ENCODE assay signal across 8 cellular contexts in the genomic region with DNA sequence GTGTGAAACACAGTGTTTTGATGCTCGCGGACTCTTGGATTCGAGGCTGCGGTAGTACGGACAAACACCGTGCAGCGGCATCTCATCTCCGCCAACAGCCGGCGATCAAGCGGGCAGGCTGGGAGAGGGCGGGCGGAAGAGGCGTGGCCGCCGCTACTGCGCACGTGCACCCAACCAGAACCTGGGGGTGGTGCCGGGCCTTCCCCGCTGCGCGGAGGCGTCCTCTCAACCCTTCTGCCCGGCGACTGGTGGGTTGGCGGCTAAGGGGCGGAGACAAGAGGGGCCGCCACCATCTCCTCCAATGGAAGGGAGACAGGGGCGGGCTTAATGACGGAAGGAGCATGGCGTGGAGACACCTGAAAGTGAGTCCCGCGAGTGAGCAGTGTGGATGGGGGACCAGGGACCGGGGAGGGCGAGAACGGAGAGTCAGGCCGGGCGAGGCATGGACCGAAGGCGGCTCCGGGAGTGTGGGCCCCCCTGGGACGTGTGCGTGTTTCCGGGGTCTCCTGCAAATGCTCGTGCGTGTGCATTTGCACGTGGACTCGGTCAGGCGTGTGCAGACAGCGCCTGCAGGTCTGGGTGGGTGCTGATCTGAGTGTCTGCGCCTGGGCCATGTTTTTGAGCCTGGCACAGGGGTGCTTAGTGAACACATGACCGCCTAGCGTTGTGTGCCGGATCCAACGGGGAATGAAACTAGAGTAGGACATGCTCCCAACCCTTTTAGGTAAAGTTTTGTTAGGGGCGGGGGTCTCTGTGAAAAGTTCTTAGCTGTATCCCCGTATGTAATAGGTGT. TPM values are rescaled to one million over a fixed set of nuclear protein-coding genes. Genes with fewer than 3 reads are reported as not detected.
DNase-seq lines count a peak whose midpoint lies in the region; ATAC-seq and TF ChIP-seq lines count a peak whose summit lies in the region.

DHODH (plus strand) TSS at position 321 of the 793 bp plus-strand sequence; CDS start at position 342, 21 bp downstream.

- peak within 1 kb of the TSS in 9 of 12 donors; percentile 30 to 79 (median 62) for H3K27ac ChIP-seq in heart left ventricle
- peak within 1 kb of the TSS; percentile 78 for H3K27ac ChIP-seq in upper lobe of right lung

- no peaks in the 10 kb centered on the region for H3K9me3 ChIP-seq in adipocyte (ENCODE audit: control insufficient read depth, low read length)
- no peaks in the 10 kb centered on the region for H3K9me3 ChIP-seq in heart left ventricle
- H3K9me3 ChIP-seq in upper lobe of right lung, result no peaks in the 10 kb centered on the region

- TF ChIP-seq POLR2A in heart left ventricle (IDR thresholded peaks at IDR 0.05), result peak in 1 of 2 donors; percentile 64

- peak within 1 kb of the TSS; percentile 91 for H3K9ac ChIP-seq in adipocyte (ENCODE audit: low read length)

- peak within 1 kb of the TSS; percentile 75 to 85 for H3K27ac Mint-ChIP-seq in T-cell

- H3K27me3 Mint-ChIP-seq in T-cell, result no peaks in the 10 kb centered on the region

- intact Hi-C loops in heart left ventricle (cut with DNase I) (loop anchor here in 3 of 10 donors (1.0 to 5.0 kb wide), 3 partner anchors 84 to 113 kb away; partner anchors contain the start of genes DHX38 (in 3 of the 3), TXNL4B (in 3 of the 3) and IST1 (in 1 of the 3)), posterior cingulate gyrus (cut with DNase I) (loop anchor here (2.0 kb wide), 1 partner anchor 84 kb away; the partner anchor contains the start of genes DHX38 and TXNL4B), upper lobe of right lung (cut with DNase I) (no loop called here)

- POLR2A ChIA-PET in T-cell (lab: Charles Lee), result interaction anchor here (0.6 kb wide), 2 partner anchors 226 to 265 kb away, joined by 3 to 4 read pairs; no protein-coding TSS in a partner anchor

- TF ChIP-seq CTCF in GM13977 (IDR thresholded peaks at IDR 0.05; ENCODE audit: extremely low read depth, insufficient read depth, missing control alignments), result no peak
- TF ChIP-seq CTCF in heart left ventricle (IDR thresholded peaks at IDR 0.05), result peak in 3 of 12 donors; percentile 33 to 44 (median 33)
- TF ChIP-seq CTCF in upper lobe of right lung (IDR thresholded peaks at IDR 0.05), result peak; percentile 29

- in situ Hi-C loops in GM13977 (cut with MboI; ENCODE audit: low pct_unique_long_range_greater_than_20kb, low sequenced_read_pairs, unreplicated experiment), result no loop called here

- H3K4me3 ChIP-seq in adipocyte (ENCODE audit: low read length) (peak within 1 kb of the TSS; percentile 99), heart left ventricle (peak within 1 kb of the TSS; percentile 69 to 96 (median 86)), upper lobe of right lung (peak within 1 kb of the TSS; percentile 99)

- no peaks in the 10 kb centered on the region for H3K9me3 Mint-ChIP-seq in T-cell

- peaks cover 14 to 17% (median 15%) of the 10 kb centered on the region in 3 donors for H3K4me1 Mint-ChIP-seq in T-cell

- CTCF ChIA-PET in T-cell (lab: Charles Lee), result no interaction called here

- WGBS in heart left ventricle, 4 donors, result 0 to 1% (median 0%) methylated on average over 36 to 57 of the region's 57 CpGs

- ATAC-seq in HG02870 (IDR thresholded peaks at IDR 0.05; ENCODE audit: unreplicated experiment) (peak; percentile 99), T-cell (replicated peaks in 1 of 4) (peak; percentile 99 to 100 (median 100)), heart left ventricle (peak; percentile 100), upper lobe of right lung (peak; percentile 100)

- H3K4me1 ChIP-seq in adipocyte (ENCODE audit: control insufficient read depth, insufficient read depth, low read length) (peaks cover 2% of the 10 kb centered on the region), heart left ventricle (peaks cover 0 to 14% (median 10%) of the 10 kb centered on the region in 12 donors), upper lobe of right lung (peaks cover 3% of the 10 kb centered on the region)

- peaks cover 3% of the 10 kb centered on the region for H3K36me3 ChIP-seq in adipocyte (ENCODE audit: control insufficient read depth, insufficient read depth, low read length, severe bottlenecking)
- peaks cover 0 to 10% (median 0%) of the 10 kb centered on the region in 9 donors for H3K36me3 ChIP-seq in heart left ventricle
- no peaks in the 10 kb centered on the region for H3K36me3 ChIP-seq in upper lobe of right lung

- H3K4me3 Mint-ChIP-seq in T-cell, result peak within 1 kb of the TSS; percentile 93 to 97 (median 93)

- H3K27me3 ChIP-seq in adipocyte (replicated peaks; ENCODE audit: control insufficient read depth, insufficient read depth, low read length) (no peaks in the 10 kb centered on the region), heart left ventricle (no peaks in the 10 kb centered on the region), upper lobe of right lung (no peaks in the 10 kb centered on the region)

- DNase-seq in GM13977 (ENCODE audit: low spot score) (peak; percentile 99), NCI-H146 (lab: John Stamatoyannopoulos, UW) (peak; percentile 96), T-cell (peak; percentile 89 to 99 (median 97)), adipocyte (ENCODE audit: low read depth) (peak; percentile 99), heart left ventricle (peak; percentile 98 to 99 (median 99)), posterior cingulate gyrus (peak; percentile 97 to 100 (median 98)), upper lobe of right lung (peak; percentile 99)

- peaks cover 5% of the 10 kb centered on the region for H3K36me3 Mint-ChIP-seq in T-cell

RNA-seq across cellular contexts. Expression of gene DHODH, which starts in this region (rescaled TPM):
- total RNA-seq in T-cell, result 10 to 100 TPM in 4 of 5 donors, 1 to 10 TPM in 1; 6.0 to 11.9 (median 11.2) TPM
- total RNA-seq in heart left ventricle, result 1 to 10 TPM; 5.2 to 9.8 (median 7.5) TPM
- polyA plus RNA-seq in heart left ventricle, result 1 to 10 TPM; 5.3 to 9.1 TPM
- total RNA-seq in upper lobe of right lung, result 7.7 TPM

Comparison
In these comparisons a context has a peak if more than half of its experiments do, and no peak if none do; other contexts are left out.
1. Peak in every context shown above with its lines: DNase-seq, ATAC-seq, H3K4me3 ChIP-seq and H3K27ac ChIP-seq.